ENCODE assay signal across 17 cellular contexts in the genomic region with DNA sequence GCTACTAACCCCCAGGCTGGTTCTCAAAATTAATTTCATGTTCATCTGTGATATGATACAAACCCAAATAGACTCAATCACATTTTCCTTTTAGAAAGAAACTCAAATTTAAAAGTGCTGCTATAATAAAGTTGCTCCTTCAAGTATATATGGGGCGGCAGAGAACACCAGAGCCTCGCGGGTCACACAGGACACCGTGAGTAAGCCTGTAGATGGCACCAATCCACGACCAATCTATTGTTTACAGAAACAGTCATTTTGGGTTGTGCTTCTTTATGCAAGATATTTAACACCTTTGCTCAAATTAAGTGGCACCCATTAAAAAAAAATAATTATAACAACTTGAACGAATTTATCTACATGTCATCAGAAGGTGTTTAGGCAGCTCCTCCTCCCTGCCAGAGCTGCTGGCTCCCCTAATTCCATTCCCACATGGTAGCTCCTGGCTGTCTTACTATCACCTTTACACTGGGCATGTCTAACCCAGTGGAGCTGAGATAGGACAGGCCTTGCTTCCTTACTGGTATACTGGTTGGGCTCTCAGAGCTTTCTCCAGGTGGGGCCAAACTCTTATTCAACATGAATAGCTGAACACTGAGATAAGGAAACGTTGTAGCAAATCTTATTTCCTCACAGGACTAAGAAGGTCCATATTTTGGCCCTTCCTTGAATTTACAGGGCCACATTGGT.
"Had no signal": no experiment of that assay in that cellular context is flagged by ENCODE, and none has a peak within 500 bp of the region (broad histone marks: within the 10 kb centered on the region; RNA-seq: fewer than 3 reads in every experiment).

No MANE protein-coding gene starts in this region.

- H3K4me3 ChIP-seq: adrenal gland, psoas muscle, spleen, transverse colon had no signal

- ATAC-seq: activated CD4-positive, CD25-positive, alpha-beta regulatory T cell treated with anti-CD3 and anti-CD28 coated beads, Interleukin-2, amount 50 U/mL, for 24 hours; left cardiac atrium; psoas muscle; sciatic nerve; stimulated activated memory B cell treated with anti-CD40 and anti-IgM and Interleukin-4, amounts not matched to agents 10 μg/mL and 1 μg/mL and 100 μg/mL, for 72 hours had no signal

- H3K27ac ChIP-seq: adrenal gland, psoas muscle, spleen, transverse colon had no signal

- DNase-seq: activated naive CD4-positive, alpha-beta T cell treated with anti-CD3 and anti-CD28 coated beads, Interleukin-2, amount 50 U/mL, for 16 hours; activated T-cell treated with anti-CD3 and anti-CD28 coated beads, Interleukin-2, amount 50 U/mL, for 1 hour; adrenal gland; central memory CD4-positive, alpha-beta T cell; cortex of kidney; effector memory CD4-positive, alpha-beta T cell; immature natural killer cell; left cardiac atrium; occipital lobe; psoas muscle; spleen; stimulated activated CD4-positive, alpha-beta T cell treated with anti-CD3 and anti-CD28 coated beads, Interleukin-1b, Interleukin-23, amount 100 ng/mL, for 48 hours; T-helper 2 cell; transverse colon had no signal

- H3K36me3 ChIP-seq: adrenal gland, transverse colon had no signal

- H3K4me1 ChIP-seq: adrenal gland, psoas muscle, spleen, transverse colon had no signal

- H3K27me3 ChIP-seq: adrenal gland, spleen, transverse colon had no signal

- H3K9me3 ChIP-seq: adrenal gland, psoas muscle, spleen, transverse colon had no signal
